Comparison of ENCODE assay signal across 8 cellular contexts in genomic region chr7:135281363-135281949, GRCh38. TPM values are rescaled to one million over a fixed set of nuclear protein-coding genes. Genes with fewer than 3 reads are reported as not detected.
DNase-seq lines count a peak whose midpoint lies in the region; ATAC-seq and TF ChIP-seq lines count a peak whose summit lies in the region.

No MANE protein-coding gene starts in this region.

- H3K27me3 Mint-ChIP-seq in Caco-2 (ENCODE audit: insufficient read depth, unreplicated experiment), result peaks cover 2% of the 10 kb centered on the region
- H3K27me3 Mint-ChIP-seq in activated CD8-positive, alpha-beta T cell treated with anti-CD3 and anti-CD28 coated beads for 36 hours, result peaks cover 5% of the 10 kb centered on the region

- no peaks in the 10 kb centered on the region for H3K27me3 ChIP-seq in Caco-2 (replicated peaks; ENCODE audit: control insufficient read depth, insufficient read depth, low read length)
- no peaks in the 10 kb centered on the region for H3K27me3 ChIP-seq in endocrine pancreas (ENCODE audit: control insufficient read depth, insufficient read depth, low read length)

- no peak overlapping the region for H3K9ac ChIP-seq in endocrine pancreas (ENCODE audit: control insufficient read depth, insufficient read depth, low read length)

- ATAC-seq in GM19468 (IDR thresholded peaks at IDR 0.05; ENCODE audit: extremely low read depth, unreplicated experiment), result peak; percentile 74
- peak; percentile 100 for ATAC-seq in activated CD8-positive, alpha-beta T cell treated with anti-CD3 and anti-CD28 coated beads for 36 hours

- H3K4me3 Mint-ChIP-seq in Caco-2 (ENCODE audit: unreplicated experiment), result no peak overlapping the region
- no peak overlapping the region for H3K4me3 Mint-ChIP-seq in activated CD8-positive, alpha-beta T cell treated with anti-CD3 and anti-CD28 coated beads for 36 hours

- POLR2A ChIA-PET in Caco-2 (lab: Charles Lee), result no interaction called here
- POLR2A ChIA-PET in activated CD8-positive, alpha-beta T cell treated with anti-CD3 and anti-CD28 coated beads for 36 hours (lab: Charles Lee), result no interaction called here

- H3K27ac Mint-ChIP-seq in Caco-2 (ENCODE audit: unreplicated experiment), result no peak overlapping the region
- no peak overlapping the region for H3K27ac Mint-ChIP-seq in activated CD8-positive, alpha-beta T cell treated with anti-CD3 and anti-CD28 coated beads for 36 hours

- DNase-seq in Caco-2 (peak; percentile 84 to 86), HK-2 (ENCODE audit: unreplicated experiment) (peak; percentile 63), NCI-H82 treated with DMSO at 0.1 percent for 48 hours (lab: John Stamatoyannopoulos, UW; ENCODE audit: unreplicated experiment) (peak; percentile 62), middle frontal gyrus (ENCODE audit: extremely low spot score, low spot score) (peak; percentile 57)
- DNase-seq in activated CD8-positive, alpha-beta T cell treated with anti-CD3 and anti-CD28 coated beads for 36 hours, result peak; percentile 92
- DNase-seq in stimulated activated CD8-positive, alpha-beta memory T cell treated with anti-CD3 and anti-CD28 coated beads, Interleukin-4, amount 100 ng/mL, for 4 hours (ENCODE audit: low read depth in 2 of 2, low spot score in 1 of 2), result peak; percentile 36 to 59

- CTCF ChIA-PET in Caco-2 (lab: Charles Lee), result interaction anchor here (0.6 to 6.3 kb wide), 4 partner anchors 9 to 364 kb away, joined by 3 to 79 read pairs (median 4); no protein-coding TSS in a partner anchor
- CTCF ChIA-PET in activated CD8-positive, alpha-beta T cell treated with anti-CD3 and anti-CD28 coated beads for 36 hours (lab: Charles Lee), result interaction anchor here (0.7 to 3.7 kb wide), 34 partner anchors 14 to 462 kb away, joined by 3 to 62 read pairs (median 4); partner anchors contain the start of genes NUP205 and WDR91

- BruUV-seq in Caco-2 (replicated peaks; lab: Mats Ljungman, UMichigan), result no TSS peak

- H3K4me3 ChIP-seq in Caco-2 (ENCODE audit: low read depth, low read length), result no peak overlapping the region
- H3K4me3 ChIP-seq in endocrine pancreas (ENCODE audit: control insufficient read depth, insufficient read depth, low read length), result peak overlapping the region; percentile 45

- H3K4me1 ChIP-seq in Caco-2 (no peaks in the 10 kb centered on the region), endocrine pancreas (ENCODE audit: control insufficient read depth, insufficient read depth, low read length) (no peaks in the 10 kb centered on the region)

- H3K36me3 ChIP-seq in Caco-2 (ENCODE audit: control insufficient read depth, insufficient read depth, low read length) (no peaks in the 10 kb centered on the region), endocrine pancreas (ENCODE audit: control insufficient read depth, insufficient read depth, low read length) (no peaks in the 10 kb centered on the region)

- H3K36me3 Mint-ChIP-seq in Caco-2 (ENCODE audit: insufficient read depth, unreplicated experiment), result no peaks in the 10 kb centered on the region
- no peaks in the 10 kb centered on the region for H3K36me3 Mint-ChIP-seq in activated CD8-positive, alpha-beta T cell treated with anti-CD3 and anti-CD28 coated beads for 36 hours (ENCODE audit: low read depth)

- intact Hi-C loops in Caco-2 (cut with micrococcal nuclease; ENCODE audit: unreplicated experiment), result loop anchor here (1.0 to 2.0 kb wide), 4 partner anchors 54 to 364 kb away; no protein-coding TSS in a partner anchor
- intact Hi-C loops in activated CD8-positive, alpha-beta T cell treated with anti-CD3 and anti-CD28 coated beads for 36 hours (cut with micrococcal nuclease), result loop anchor here (1.0 to 10.0 kb wide), 4 partner anchors 56 to 364 kb away; partner anchors contain the start of genes CNOT4 and NUP205

- no peaks in the 10 kb centered on the region for H3K4me1 Mint-ChIP-seq in Caco-2 (ENCODE audit: low read depth, unreplicated experiment)
- peaks cover 8% of the 10 kb centered on the region for H3K4me1 Mint-ChIP-seq in activated CD8-positive, alpha-beta T cell treated with anti-CD3 and anti-CD28 coated beads for 36 hours (ENCODE audit: low read depth)

- H3K9me3 ChIP-seq in Caco-2 (no peaks in the 10 kb centered on the region), endocrine pancreas (ENCODE audit: control insufficient read depth, low read length) (no peaks in the 10 kb centered on the region)

- H3K9me3 Mint-ChIP-seq in Caco-2 (ENCODE audit: unreplicated experiment), result no peaks in the 10 kb centered on the region
- no peaks in the 10 kb centered on the region for H3K9me3 Mint-ChIP-seq in activated CD8-positive, alpha-beta T cell treated with anti-CD3 and anti-CD28 coated beads for 36 hours

- peak; percentile 98 for TF ChIP-seq CTCF in Caco-2 (IDR thresholded peaks at IDR 0.05; ENCODE audit: insufficient read depth in 1 of 2, low read depth in 1 of 2, low read length in 1 of 2, severe bottlenecking in 1 of 2, unreplicated experiment in 1 of 2)
- TF ChIP-seq CTCF in activated CD8-positive, alpha-beta T cell treated with anti-CD3 and anti-CD28 coated beads for 36 hours (IDR thresholded peaks at IDR 0.05), result peak; percentile 95

RNA-seq across cellular contexts. Expression of gene STRA8, which starts 47.8 kb away (rescaled TPM):
- total RNA-seq in Caco-2 (2022), result not detected in 2 replicates
- not detected for total RNA-seq in activated CD8-positive, alpha-beta T cell treated with anti-CD3 and anti-CD28 coated beads for 36 hours
